In the genomic region with DNA sequence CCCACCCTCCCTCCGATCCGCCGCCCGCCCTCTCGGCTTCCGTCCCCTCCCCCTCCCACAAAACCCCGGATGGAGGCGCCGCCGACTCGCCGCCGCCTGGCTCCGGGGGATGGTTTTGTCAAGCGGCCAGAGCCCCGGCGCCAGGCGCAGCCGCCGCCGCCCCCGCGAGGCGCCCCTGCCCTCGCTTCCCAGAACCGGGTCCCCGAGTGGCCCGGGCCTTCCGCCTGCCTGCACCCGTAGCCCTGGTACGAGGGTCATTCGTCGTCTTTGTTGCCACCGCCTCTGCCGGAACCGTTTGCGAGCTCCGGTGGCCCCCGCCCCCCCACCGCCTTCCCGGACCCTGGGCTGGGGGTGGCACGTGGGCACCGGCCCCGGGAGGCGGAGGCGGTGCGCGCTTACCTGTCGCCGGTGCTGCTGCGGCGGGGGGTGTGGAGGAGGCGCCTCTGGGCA, we compare ENCODE assay signal across 8 cellular contexts. TPM values are rescaled to one million over a fixed set of nuclear protein-coding genes. Genes with fewer than 3 reads are reported as not detected.
DNase-seq lines count a peak whose midpoint lies in the region; ATAC-seq, FAIRE-seq and TF ChIP-seq lines count a peak whose summit lies in the region.

No MANE protein-coding gene starts in this region.

- H3K4me3 ChIP-seq in coronary artery (peak overlapping the region; percentile 99), HepG2 (replicated peaks in 1 of 3; ENCODE audit: insufficient read depth in 1 of 3, low read depth in 2 of 3, low read length in 3 of 3) (peak overlapping the region; percentile 91 to 98 (median 94))

- ATAC-seq in HepG2, result peak; percentile 4

- 0% methylated on average over 22 of the region's 53 CpGs for WGBS in HepG2 (ENCODE audit: low lambda C conversion rate)

- H3K4me3 Mint-ChIP-seq in HFFc6, result peak overlapping the region; percentile 94
- peak overlapping the region; percentile 92 for H3K4me3 Mint-ChIP-seq in activated CD4-positive, alpha-beta T cell treated with anti-CD3 and anti-CD28 coated beads, Interleukin-2, amount 10 ng/mL, durations not matched to agents 24 days and 14 days

- no peak for TF ChIP-seq EP300 in HepG2 (IDR thresholded peaks at IDR 0.05; ENCODE audit: low read depth in 2 of 2, low read length in 2 of 2)
- no peak for TF ChIP-seq EP300 in HepG2 (CRISPR knock-in tag; IDR thresholded peaks at IDR 0.05; ENCODE audit: borderline replicate concordance)

- H3K27me3 ChIP-seq in HepG2 (ENCODE audit: control insufficient read depth in 1 of 2, insufficient read depth in 2 of 2, low read length in 2 of 2), result no peaks in the 10 kb centered on the region; a peak in 1 of 5 replicates

- no peak for FAIRE-seq in GM12891 (lab: Jason Lieb, UNC)
- FAIRE-seq in HepG2 (lab: Jason Lieb, UNC), result no peak

- CTCF ChIA-PET in HepG2 (lab: Yijun Ruan, JAX; ENCODE audit: low intra/inter-chr PET ratio, low total read pairs), result no interaction called here

- intact Hi-C loops in activated CD4-positive, alpha-beta T cell treated with anti-CD3 and anti-CD28 coated beads, Interleukin-2, amount 10 ng/mL, durations not matched to agents 24 days and 14 days (cut with micrococcal nuclease), result loop anchor here (2.0 to 10.0 kb wide), 4 partner anchors 781 to 1646 kb away; a partner anchor contains a TSS
- intact Hi-C loops in HepG2 (cut with micrococcal nuclease; ENCODE audit: unreplicated experiment), result loop anchor here (2.0 to 10.0 kb wide), 3 partner anchors 16 to 1594 kb away; a partner anchor contains a TSS

- no peaks in the 10 kb centered on the region for H3K9me3 ChIP-seq in HepG2 (ENCODE audit: low read length)

- peaks cover 59% of the 10 kb centered on the region for H3K4me1 Mint-ChIP-seq in HFFc6 (ENCODE audit: low read depth)
- H3K4me1 Mint-ChIP-seq in activated CD4-positive, alpha-beta T cell treated with anti-CD3 and anti-CD28 coated beads, Interleukin-2, amount 10 ng/mL, durations not matched to agents 24 days and 14 days, result peaks cover 47% of the 10 kb centered on the region

- H3K27me3 Mint-ChIP-seq in HFFc6 (ENCODE audit: insufficient read depth), result peaks cover 1% of the 10 kb centered on the region; the same call in 1 of the 2 replicates
- no peaks in the 10 kb centered on the region for H3K27me3 Mint-ChIP-seq in activated CD4-positive, alpha-beta T cell treated with anti-CD3 and anti-CD28 coated beads, Interleukin-2, amount 10 ng/mL, durations not matched to agents 24 days and 14 days

- TF ChIP-seq CTCF in HFFc6 (IDR thresholded peaks at IDR 0.05) (no peak), coronary artery (IDR thresholded peaks at IDR 0.05) (no peak), HepG2 (CRISPR knock-in tag; IDR thresholded peaks at IDR 0.05) (no peak)

- peaks cover 0 to 1% of the 10 kb centered on the region in 2 experiments; a peak in 1 of 5 replicates for H3K36me3 ChIP-seq in HepG2 (replicated peaks in 1 of 2; ENCODE audit: control insufficient read depth in 1 of 2, insufficient read depth in 2 of 2, low read length in 2 of 2)

- H3K36me3 Mint-ChIP-seq in HFFc6 (ENCODE audit: low read depth), result peaks cover 13% of the 10 kb centered on the region
- peaks cover 32% of the 10 kb centered on the region for H3K36me3 Mint-ChIP-seq in activated CD4-positive, alpha-beta T cell treated with anti-CD3 and anti-CD28 coated beads, Interleukin-2, amount 10 ng/mL, durations not matched to agents 24 days and 14 days (ENCODE audit: low read depth)

- H3K79me2 ChIP-seq in HepG2 (ENCODE audit: insufficient read depth, low read length), result peaks cover 75% of the 10 kb centered on the region

- H3K4me2 ChIP-seq in HepG2 (ENCODE audit: low read depth, low read length), result peak overlapping the region; percentile 78

- POLR2A ChIA-PET in HepG2 (lab: Yijun Ruan, JAX), result interaction anchor here (0.6 to 2.5 kb wide), 8 partner anchors 9 to 589 kb away, joined by 3 to 22 read pairs (median 4); a partner anchor contains a TSS

- TF ChIP-seq POLR2A in GM12891 (IDR thresholded peaks at IDR 0.05; ENCODE audit: low read depth, low read length), result peak; percentile 16; the same call in 1 of the 2 replicates
- no peak for TF ChIP-seq POLR2A in HepG2 (IDR thresholded peaks at IDR 0.05; ENCODE audit: insufficient read depth in 1 of 2, low read depth in 2 of 2, low read length in 2 of 2)

- peaks cover 28% of the 10 kb centered on the region for H4K20me1 ChIP-seq in HepG2 (ENCODE audit: insufficient read depth, low read length)

- in situ Hi-C loops in HepG2 (cut with HindIII; ENCODE audit: extremely low pct_ligation_motif_present, low pct_unique_long_range_greater_than_20kb), result no loop called here

- peaks cover 55% of the 10 kb centered on the region for H3K4me1 ChIP-seq in HepG2 (ENCODE audit: insufficient read depth, low read length)

- DNase-seq in GM12891 (ENCODE audit: insufficient read length, low spot score) (peak; percentile 48), HFFc6 (peak; percentile 32), NCI-H1694 treated with DMSO at 0.1 percent for 48 hours (lab: John Stamatoyannopoulos, UW) (peak; percentile 7), coronary artery (ENCODE audit: low spot score) (peak; percentile 88), HepG2 (ENCODE audit: low spot score) (peak; percentile 52), H4 (ENCODE audit: low spot score) (no peak)
- DNase-seq in activated CD4-positive, alpha-beta T cell treated with anti-CD3 and anti-CD28 coated beads, Interleukin-2, amount 10 ng/mL, durations not matched to agents 24 days and 14 days, result peak; percentile 94
- peak; percentile 73 for DNase-seq in stimulated activated CD4-positive, alpha-beta T cell treated with anti-CD3 and anti-CD28 coated beads, Interleukin-2, amount 100 ng/mL, for 4 hours (ENCODE audit: low read depth)

- no peaks in the 10 kb centered on the region for H3K9me3 Mint-ChIP-seq in HFFc6
- H3K9me3 Mint-ChIP-seq in activated CD4-positive, alpha-beta T cell treated with anti-CD3 and anti-CD28 coated beads, Interleukin-2, amount 10 ng/mL, durations not matched to agents 24 days and 14 days, result no peaks in the 10 kb centered on the region

- no TSS peak for BruUV-seq in HepG2 (replicated peaks; lab: Mats Ljungman, UMichigan)

- H2AFZ ChIP-seq in HepG2 (ENCODE audit: low read length), result no peak overlapping the region

- peak; percentile 55 for TF ChIP-seq RAD21 in HepG2 (CRISPR knock-in tag; IDR thresholded peaks at IDR 0.05)

- H3K9ac ChIP-seq in HepG2 (ENCODE audit: insufficient read depth, low read depth, low read length), result peak overlapping the region; percentile 98

- peak overlapping the region; percentile 99 to 100 for H3K27ac ChIP-seq in coronary artery
- peak overlapping the region; percentile 99 for H3K27ac ChIP-seq in HepG2 (ENCODE audit: extremely low read length, insufficient read depth, low read length)

- H3K27ac Mint-ChIP-seq in HFFc6, result peak overlapping the region; percentile 90; the same call in 1 of the 2 replicates
- peak overlapping the region; percentile 95 for H3K27ac Mint-ChIP-seq in activated CD4-positive, alpha-beta T cell treated with anti-CD3 and anti-CD28 coated beads, Interleukin-2, amount 10 ng/mL, durations not matched to agents 24 days and 14 days

TF ChIP-seq in GM12891, 5 proteins besides CTCF, POLR2A, EP300 and RAD21:
- TF ChIP-seq POU2F2 (IDR thresholded peaks at IDR 0.05; ENCODE audit: low read depth, low read length) (no peak), SPI1 (IDR thresholded peaks at IDR 0.05; ENCODE audit: low read depth, low read length) (no peak), TAF1 (IDR thresholded peaks at IDR 0.05; ENCODE audit: low read depth, low read length) (no peak), PAX5 (IDR thresholded peaks at IDR 0.05; ENCODE audit: insufficient read depth, low read length, severe bottlenecking) (no peak), POLR2AphosphoS5 (IDR thresholded peaks at IDR 0.05; ENCODE audit: low read depth, low read length) (no peak)

TF ChIP-seq in HepG2, 621 proteins besides CTCF, POLR2A, EP300 and RAD21 (continues in another document):
- TF ChIP-seq HDAC2 (CRISPR knock-in tag; IDR thresholded peaks at IDR 0.05) (no peak), TAF1 (CRISPR knock-in tag; IDR thresholded peaks at IDR 0.05) (no peak)
- TF ChIP-seq, protein P1, sequence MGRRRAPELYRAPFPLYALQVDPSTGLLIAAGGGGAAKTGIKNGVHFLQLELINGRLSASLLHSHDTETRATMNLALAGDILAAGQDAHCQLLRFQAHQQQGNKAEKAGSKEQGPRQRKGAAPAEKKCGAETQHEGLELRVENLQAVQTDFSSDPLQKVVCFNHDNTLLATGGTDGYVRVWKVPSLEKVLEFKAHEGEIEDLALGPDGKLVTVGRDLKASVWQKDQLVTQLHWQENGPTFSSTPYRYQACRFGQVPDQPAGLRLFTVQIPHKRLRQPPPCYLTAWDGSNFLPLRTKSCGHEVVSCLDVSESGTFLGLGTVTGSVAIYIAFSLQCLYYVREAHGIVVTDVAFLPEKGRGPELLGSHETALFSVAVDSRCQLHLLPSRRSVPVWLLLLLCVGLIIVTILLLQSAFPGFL (CRISPR knock-in tag; IDR thresholded peaks at IDR 0.05), result no peak

RNA-seq across cellular contexts. Expression of a gene that starts 0.3 kb away (rescaled TPM):
- 11.9 TPM for polyA plus RNA-seq in GM12891 (2012; ENCODE audit: low read depth, missing spikeins)
- total RNA-seq in HFFc6 (2021; fragmentation: NEBNext Ultra II Directional; extraction: Animal tissue kit (Norgen Biotek cat#: 25700)), result 10 to 100 TPM; 16.5 to 22.1 (median 19.3) TPM
- 21.4 and 22.2 TPM in 2 replicates for total RNA-seq in activated CD4-positive, alpha-beta T cell treated with anti-CD3 and anti-CD28 coated beads, Interleukin-2, amount 10 ng/mL, durations not matched to agents 24 days and 14 days
- total RNA-seq in HepG2 (2016; rRNA removed; fragmentation: Illumina TruSeq; extraction: Trizol), result 22.8 and 31.7 TPM in 2 replicates
- 5.4 and 6.1 TPM in 2 replicates for total RNA-seq in HepG2 (2016; cell fraction: cytosol; rRNA removed; fragmentation: Illumina TruSeq; extraction: Trizol; ENCODE audit: low read depth)
- 21.6 and 29.6 TPM in 2 replicates for total RNA-seq in HepG2 (2016; cell fraction: insoluble cytoplasmic fraction; rRNA removed; fragmentation: Illumina TruSeq; extraction: Trizol)
- total RNA-seq in HepG2 (2016; cell fraction: membrane; rRNA removed; fragmentation: Illumina TruSeq; extraction: Trizol), result 27.6 and 30.8 TPM in 2 replicates
- 14.1 and 16.0 TPM in 2 replicates for total RNA-seq in HepG2 (2016; cell fraction: nucleus; rRNA removed; fragmentation: Illumina TruSeq; extraction: Trizol)
- polyA plus RNA-seq in HepG2 (2011; rRNA removed), result 14.6 and 15.4 TPM in 2 replicates
- 11.6 and 14.4 TPM in 2 replicates for polyA plus RNA-seq in HepG2 (2011; cell fraction: cytosol; rRNA removed)
- 6.0 TPM in 2 replicates for polyA plus RNA-seq in HepG2 (2011; cell fraction: nucleus; rRNA removed)
- 11.5 and 17.2 TPM in 2 replicates for polyA plus RNA-seq in HepG2 (2012)
- polyA plus RNA-seq in HepG2 (2016; cell fraction: cytosol; fragmentation: Illumina TruSeq; extraction: Trizol; ENCODE audit: low read depth), result 7.3 and 8.3 TPM in 2 replicates
- polyA plus RNA-seq in HepG2 (2016; cell fraction: insoluble cytoplasmic fraction; fragmentation: Illumina TruSeq; extraction: Trizol; ENCODE audit: low read depth), result 41.7 and 43.1 TPM in 2 replicates
- 28.7 and 33.3 TPM in 2 replicates for polyA plus RNA-seq in HepG2 (2016; cell fraction: membrane; fragmentation: Illumina TruSeq; extraction: Trizol; ENCODE audit: low read depth)
- polyA plus RNA-seq in HepG2 (2016; cell fraction: nucleus; fragmentation: Illumina TruSeq; extraction: Trizol; ENCODE audit: insufficient read depth, low read depth), result 22.9 and 24.0 TPM in 2 replicates
- polyA minus RNA-seq in HepG2 (2011; rRNA and poly(A)+ RNA removed; ENCODE audit: low replicate concordance), result 23.7 and 29.2 TPM in 2 replicates
- polyA minus RNA-seq in HepG2 (2011; cell fraction: cytosol; rRNA and poly(A)+ RNA removed), result 9.8 and 10.0 TPM in 2 replicates
- 6.3 and 6.7 TPM in 2 replicates for polyA minus RNA-seq in HepG2 (2011; cell fraction: nucleus; rRNA and poly(A)+ RNA removed)
- total RNA-seq in H4 (2014; rRNA removed; shearing (Covaris generic)), result 12.4 and 17.2 TPM in 2 replicates
